Comparison of ENCODE assay signal across 9 cellular contexts in the genomic region with DNA sequence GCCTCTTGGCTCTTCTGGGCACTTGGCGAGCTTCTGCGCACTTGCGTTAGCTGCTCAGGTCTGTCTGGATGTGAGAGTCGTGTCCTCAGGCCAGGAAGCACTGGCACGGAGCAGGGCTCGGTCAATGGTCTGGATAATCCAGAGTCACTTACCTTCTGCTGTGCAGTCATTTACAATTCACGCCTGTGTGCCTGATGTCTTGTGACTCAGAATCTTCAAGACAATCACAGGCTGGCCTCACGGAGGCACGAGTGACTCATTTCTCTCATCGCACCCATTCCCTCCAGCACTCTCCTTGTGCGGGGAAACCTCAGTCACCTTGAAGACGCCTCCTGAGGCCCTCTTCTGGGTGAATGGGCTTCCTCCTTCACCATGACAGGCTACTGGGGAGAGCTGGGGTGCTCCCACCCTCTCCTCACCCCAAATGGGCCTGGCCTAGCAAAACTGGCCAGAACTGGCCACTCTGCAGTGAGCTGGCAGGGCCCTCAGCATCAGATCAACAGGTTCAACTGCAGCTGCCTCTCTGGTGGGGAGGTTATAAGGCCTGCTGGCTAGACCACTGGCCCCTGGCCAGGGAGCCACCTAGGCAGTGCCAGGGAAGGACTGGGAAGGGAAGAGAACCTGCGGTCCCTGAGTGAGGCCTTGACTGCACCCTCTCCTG. TPM values are rescaled to one million over a fixed set of nuclear protein-coding genes. Genes with fewer than 3 reads are reported as not detected.
DNase-seq lines count a peak whose midpoint lies in the region; ATAC-seq, FAIRE-seq and TF ChIP-seq lines count a peak whose summit lies in the region.
"Had no signal": no experiment of that assay in that cellular context is flagged by ENCODE, and none has a peak within 500 bp of the region (broad histone marks: within the 10 kb centered on the region; RNA-seq: fewer than 3 reads in every experiment).

No MANE protein-coding gene starts in this region.

- H3K27me3 ChIP-seq in Peyer's patch (no peaks in the 10 kb centered on the region), right cardiac atrium (ENCODE audit: control insufficient read depth, insufficient read depth) (no peaks in the 10 kb centered on the region)
- H3K27me3 ChIP-seq: neutrophil had no signal

- peak overlapping the region; percentile 85 for H3K4me3 Mint-ChIP-seq in activated naive CD4-positive, alpha-beta T cell treated with anti-CD3 and anti-CD28 coated beads for 36 hours

- peaks cover 0 to 9% (median 1%) of the 10 kb centered on the region in 3 donors for H3K36me3 ChIP-seq in Peyer's patch
- H3K36me3 ChIP-seq: neutrophil had no signal

- peak; percentile 12 to 31 for TF ChIP-seq POLR2A in Peyer's patch (IDR thresholded peaks at IDR 0.05)

- peaks cover 0 to 56% (median 27%) of the 10 kb centered on the region in 4 donors for H3K4me1 ChIP-seq in Peyer's patch
- peaks cover 18% of the 10 kb centered on the region for H3K4me1 ChIP-seq in right cardiac atrium (ENCODE audit: control insufficient read depth, insufficient read depth, low read length)

- no peaks in the 10 kb centered on the region for H3K27me3 Mint-ChIP-seq in activated naive CD4-positive, alpha-beta T cell treated with anti-CD3 and anti-CD28 coated beads for 36 hours (ENCODE audit: low read depth)

- H3K27ac ChIP-seq in Peyer's patch (peak overlapping the region; percentile 14 to 96 (median 92)), right cardiac atrium (ENCODE audit: low read length) (peak overlapping the region; percentile 6)
- H3K27ac ChIP-seq: neutrophil had no signal

- DNase-seq in GM19239 (ENCODE audit: insufficient read length, low spot score), result peak; percentile 54
- DNase-seq in Peyer's patch, result peak in 2 of 3 donors; percentile 66 to 79
- DNase-seq in activated naive CD4-positive, alpha-beta T cell treated with anti-CD3 and anti-CD28 coated beads for 36 hours, result peak; percentile 93
- no peak for DNase-seq in right cardiac atrium
- peak; percentile 66 to 80 (median 68) for DNase-seq in stimulated activated CD4-positive, alpha-beta T cell treated with anti-CD3 and anti-CD28 coated beads, Interleukin-12 subunit alpha, Interleukin-12 subunit beta, amount 100 ng/mL, for 48 hours (ENCODE audit: low read depth in 2 of 3, low spot score in 1 of 3)

- ATAC-seq in right cardiac atrium (no peak), HG03108 (IDR thresholded peaks at IDR 0.05; ENCODE audit: unreplicated experiment) (no peak), GM21447 (IDR thresholded peaks at IDR 0.05; ENCODE audit: unreplicated experiment) (no peak), GM18858 (IDR thresholded peaks at IDR 0.05; ENCODE audit: unreplicated experiment) (no peak)

- CTCF ChIA-PET in activated naive CD4-positive, alpha-beta T cell treated with anti-CD3 and anti-CD28 coated beads for 36 hours (lab: Charles Lee), result interaction anchor here (0.9 kb wide), 1 partner anchor 75 kb away, joined by 3 read pairs; no protein-coding TSS in a partner anchor

- peak overlapping the region; percentile 96 for H3K27ac Mint-ChIP-seq in activated naive CD4-positive, alpha-beta T cell treated with anti-CD3 and anti-CD28 coated beads for 36 hours

- intact Hi-C loops in activated naive CD4-positive, alpha-beta T cell treated with anti-CD3 and anti-CD28 coated beads for 36 hours (cut with micrococcal nuclease), result loop anchor here (1.0 to 5.0 kb wide), 8 partner anchors 64 to 783 kb away; partner anchors contain the start of genes DECR2, FAM234A, JMJD8 and METTL26
- intact Hi-C loops in right cardiac atrium (cut with DNase I), result loop anchor here in 1 of 4 donors (5.0 kb wide), 1 partner anchor 128 kb away; the partner anchor contains the start of gene NME4

- H3K4me3 ChIP-seq in Peyer's patch, result peak overlapping the region in 2 of 4 donors; percentile 74 to 84
- H3K4me3 ChIP-seq in right cardiac atrium (ENCODE audit: low read length), result no peak overlapping the region

- 70% methylated on average over 13 of the region's 13 CpGs for WGBS in right cardiac atrium

- H3K9me3 ChIP-seq in Peyer's patch, result no peaks in the 10 kb centered on the region
- H3K9me3 ChIP-seq in right cardiac atrium (ENCODE audit: control insufficient read depth, low read length), result no peaks in the 10 kb centered on the region
- H3K9me3 ChIP-seq: neutrophil had no signal

- peaks cover 4% of the 10 kb centered on the region for H3K36me3 Mint-ChIP-seq in activated naive CD4-positive, alpha-beta T cell treated with anti-CD3 and anti-CD28 coated beads for 36 hours (ENCODE audit: low read depth)

- H3K9me3 Mint-ChIP-seq in activated naive CD4-positive, alpha-beta T cell treated with anti-CD3 and anti-CD28 coated beads for 36 hours, result no peaks in the 10 kb centered on the region

- no peak for FAIRE-seq in GM19239 (lab: Jason Lieb, UNC)

- TF ChIP-seq CTCF in Peyer's patch (IDR thresholded peaks at IDR 0.05), result no peak

- H3K4me1 Mint-ChIP-seq in activated naive CD4-positive, alpha-beta T cell treated with anti-CD3 and anti-CD28 coated beads for 36 hours (ENCODE audit: low read depth), result peaks cover 40% of the 10 kb centered on the region

RNA-seq across cellular contexts. Expression of gene CAPN15, which starts 1.9 kb away (rescaled TPM):
- total RNA-seq in Peyer's patch, result 100 to 1,000 TPM in 3 of 4 donors, 10 to 100 TPM in 1; 50.3 to 249 (median 167) TPM
- total RNA-seq in activated naive CD4-positive, alpha-beta T cell treated with anti-CD3 and anti-CD28 coated beads for 36 hours, result 10 to 100 TPM; 54.4 to 56.9 TPM
- total RNA-seq in right cardiac atrium, result 10 to 100 TPM; 15.4 to 22.1 (median 19.6) TPM
- polyA plus RNA-seq in right cardiac atrium, result 16.9 TPM

RNA-seq across cellular contexts. Expression of gene PRR35, which starts 34.5 kb away (rescaled TPM):
- not detected for total RNA-seq in Peyer's patch
- not detected for total RNA-seq in activated naive CD4-positive, alpha-beta T cell treated with anti-CD3 and anti-CD28 coated beads for 36 hours
- total RNA-seq in right cardiac atrium, result not detected
- polyA plus RNA-seq in right cardiac atrium, result not detected

RNA-seq across cellular contexts. Expression of gene NHLRC4, which starts 41.2 kb away (rescaled TPM):
- 10 to 100 TPM in 1 of 4 donors, 1 to 10 TPM in 3; 1.2 to 17.3 (median 1.5) TPM for total RNA-seq in Peyer's patch
- under 1 TPM; 0.60 to 0.67 TPM for total RNA-seq in activated naive CD4-positive, alpha-beta T cell treated with anti-CD3 and anti-CD28 coated beads for 36 hours
- total RNA-seq in right cardiac atrium, result under 1 TPM; 0.22 to 0.62 (median 0.54) TPM
- 0.84 TPM for polyA plus RNA-seq in right cardiac atrium

RNA-seq across cellular contexts. Expression of gene PIGQ, which starts 44.1 kb away (rescaled TPM):
- total RNA-seq in Peyer's patch, result 10 to 100 TPM; 33.1 to 65.6 (median 55.2) TPM
- total RNA-seq in activated naive CD4-positive, alpha-beta T cell treated with anti-CD3 and anti-CD28 coated beads for 36 hours, result 10 to 100 TPM; 18.6 to 19.2 TPM
- total RNA-seq in right cardiac atrium, result 10 to 100 TPM; 19.8 to 23.0 (median 21.6) TPM
- 22.9 TPM for polyA plus RNA-seq in right cardiac atrium

Comparison
In these comparisons a context has a peak if more than half of its experiments do, and no peak if none do; other contexts are left out.
1. DNase-seq: peak in GM19239 (single experiment), Peyer's patch (2 of 3), activated naive CD4-positive, alpha-beta T cell treated with anti-CD3 and anti-CD28 coated beads for 36 hours (single experiment) and stimulated activated CD4-positive, alpha-beta T cell treated with anti-CD3 and anti-CD28 coated beads, Interleukin-12 subunit alpha, Interleukin-12 subunit beta, amount 100 ng/mL, for 48 hours (3 of 3); none in right cardiac atrium (0 of 3).